12 cellular contexts compared by ENCODE assay signal in the genomic region with DNA sequence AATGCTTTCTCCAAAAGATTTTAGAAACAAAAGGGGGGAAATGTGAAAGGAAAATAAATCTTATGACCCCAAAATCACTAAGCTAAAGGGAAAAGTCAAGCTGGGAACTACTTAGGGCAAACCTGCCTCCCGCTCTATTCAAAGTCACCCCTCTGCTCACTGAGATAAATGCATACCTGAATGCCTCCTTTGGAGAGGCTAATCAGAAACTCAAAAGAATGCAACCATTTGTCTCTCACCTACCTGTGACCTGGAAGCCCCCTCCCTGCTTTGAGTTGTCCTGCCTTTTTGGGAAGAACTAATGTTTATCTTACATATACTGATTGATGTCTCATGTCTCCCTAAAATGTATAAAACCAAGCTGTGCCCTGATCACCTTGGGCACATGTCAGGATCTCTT. TPM values are rescaled to one million over a fixed set of nuclear protein-coding genes. Genes with fewer than 3 reads are reported as not detected.
"Had no signal": no experiment of that assay in that cellular context is flagged by ENCODE, and none has a peak within 500 bp of the region (broad histone marks: within the 10 kb centered on the region; RNA-seq: fewer than 3 reads in every experiment).

No MANE protein-coding gene starts in this region.

RNA-seq across cellular contexts. Expression of gene FA2H, which starts 36.6 kb away (rescaled TPM):
- total RNA-seq: left ventricle myocardium inferior; mesenteric fat pad; myocyte; natural killer cell treated with Interleukin-12 subunit alpha and Interleukin-12 subunit beta and Interleukin-15 and Interleukin-18, amount 100 ng/mL, for 72 hours; osteoblast; posterior vena cava; pulmonary artery endothelial cell; skeletal muscle tissue; smooth muscle cell; uterus had no signal
- polyA plus RNA-seq: naive thymus-derived CD4-positive, alpha-beta T cell; neural cell; smooth muscle cell had no signal
